ENCODE assay signal across 9 cellular contexts in the genomic region with DNA sequence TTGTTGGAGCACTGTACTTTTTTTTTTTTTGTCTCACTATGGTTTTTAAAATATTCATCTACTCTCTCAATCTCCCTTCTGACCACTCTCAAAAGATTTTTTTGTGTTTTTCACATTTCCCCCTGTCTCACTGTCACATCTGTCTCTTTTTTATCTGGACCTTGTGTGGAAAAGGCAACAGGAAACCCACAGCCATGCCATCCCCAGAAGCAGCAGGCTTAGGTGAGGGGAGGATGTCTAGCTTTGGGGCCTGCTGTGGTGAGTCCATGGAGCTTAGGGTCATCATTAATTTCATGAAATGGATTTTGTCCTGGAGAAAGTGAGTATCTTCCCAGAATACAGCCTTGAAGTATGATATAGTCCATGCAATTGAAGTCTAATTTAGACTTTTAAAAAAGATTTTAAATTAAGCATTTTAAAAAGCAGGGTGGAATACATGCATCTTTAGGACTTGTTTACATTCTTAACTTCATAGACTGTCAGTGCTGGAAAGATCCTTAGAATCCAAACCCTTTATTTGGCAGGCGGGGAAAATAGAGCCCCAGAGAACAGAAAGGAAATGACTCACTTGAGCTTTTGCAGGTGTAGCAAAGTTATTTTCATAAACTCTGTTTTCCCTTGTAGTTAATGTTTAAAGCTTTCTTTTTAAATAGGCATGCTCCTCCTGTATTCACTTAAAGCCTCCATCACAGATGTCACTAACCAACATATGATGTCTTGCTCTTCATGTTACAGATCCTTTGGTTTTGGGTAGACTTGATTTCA. TPM values are rescaled to one million over a fixed set of nuclear protein-coding genes. Genes with fewer than 3 reads are reported as not detected.
DNase-seq lines count a peak whose midpoint lies in the region; ATAC-seq and TF ChIP-seq lines count a peak whose summit lies in the region.
"Had no signal": no experiment of that assay in that cellular context is flagged by ENCODE, and none has a peak within 500 bp of the region (broad histone marks: within the 10 kb centered on the region; RNA-seq: fewer than 3 reads in every experiment).

No MANE protein-coding gene starts in this region.

- peaks cover 18% of the 10 kb centered on the region for H3K4me1 Mint-ChIP-seq in T-helper 2 cell treated with Interferon-gamma antibody and Interleukin-4, amounts not matched to agents 5 μg/mL and 100 μg/mL, for 36 hours (ENCODE audit: low read depth)

- no peaks in the 10 kb centered on the region for H3K27me3 ChIP-seq in left ventricle myocardium inferior (ENCODE audit: low read depth)

- peak overlapping the region; percentile 68 for H3K27ac ChIP-seq in left ventricle myocardium inferior (replicated peaks)

- peaks cover 58% of the 10 kb centered on the region for H3K4me1 ChIP-seq in left ventricle myocardium inferior

- DNase-seq in left ventricle myocardium inferior = no peak
- DNase-seq in Right ventricle myocardium superior = no peak
- no peak for DNase-seq in T-helper 2 cell treated with Interferon-gamma antibody and Interleukin-4, amounts not matched to agents 5 μg/mL and 100 μg/mL, for 36 hours (ENCODE audit: low spot score)
- peak; percentile 81 for DNase-seq in kidney glomerular epithelial cell (lab: John Stamatoyannopoulos, UW)
- DNase-seq in amniotic stem cell (lab: John Stamatoyannopoulos, UW) = no peak
- DNase-seq in NCI-H526 treated with DMSO at 0.1 percent for 48 hours (lab: John Stamatoyannopoulos, UW) = no peak

- intact Hi-C loops in left ventricle myocardium inferior (cut with micrococcal nuclease) (no loop called here), Right ventricle myocardium superior (cut with DNase I) (no loop called here)

- no peak overlapping the region for H3K4me3 Mint-ChIP-seq in T-helper 2 cell treated with Interferon-gamma antibody and Interleukin-4, amounts not matched to agents 5 μg/mL and 100 μg/mL, for 36 hours

- H3K4me3 ChIP-seq in left ventricle myocardium inferior = no peak overlapping the region

- peaks cover 20% of the 10 kb centered on the region for H3K36me3 ChIP-seq in left ventricle myocardium inferior

- no peak for TF ChIP-seq CTCF in left ventricle myocardium inferior (IDR thresholded peaks at IDR 0.05; ENCODE audit: borderline replicate concordance)

- no peaks in the 10 kb centered on the region for H3K36me3 Mint-ChIP-seq in T-helper 2 cell treated with Interferon-gamma antibody and Interleukin-4, amounts not matched to agents 5 μg/mL and 100 μg/mL, for 36 hours (ENCODE audit: low read depth)

- H3K9me3 ChIP-seq in left ventricle myocardium inferior (replicated peaks) = no peaks in the 10 kb centered on the region

- H3K27me3 Mint-ChIP-seq in T-helper 2 cell treated with Interferon-gamma antibody and Interleukin-4, amounts not matched to agents 5 μg/mL and 100 μg/mL, for 36 hours (ENCODE audit: low read depth) = no peaks in the 10 kb centered on the region

- no peak for ATAC-seq in Right ventricle myocardium superior (ENCODE audit: poor library complexity)
- no peak for ATAC-seq in esophagus mucosa
- ATAC-seq in HG02981 (IDR thresholded peaks at IDR 0.05; ENCODE audit: unreplicated experiment) = no peak
- ATAC-seq: activated CD4-positive, CD25-positive, alpha-beta regulatory T cell treated with anti-CD3 and anti-CD28 coated beads, Interleukin-2, amount 50 U/mL, for 24 hours had no signal

- peak overlapping the region; percentile 23 for H3K27ac Mint-ChIP-seq in T-helper 2 cell treated with Interferon-gamma antibody and Interleukin-4, amounts not matched to agents 5 μg/mL and 100 μg/mL, for 36 hours

- H3K9me3 Mint-ChIP-seq in T-helper 2 cell treated with Interferon-gamma antibody and Interleukin-4, amounts not matched to agents 5 μg/mL and 100 μg/mL, for 36 hours = no peaks in the 10 kb centered on the region

RNA-seq across cellular contexts. Expression of a gene that starts 25.1 kb away (rescaled TPM):
- total RNA-seq in left ventricle myocardium inferior = 3.8 TPM
- total RNA-seq in Right ventricle myocardium superior = 2.8 TPM
- 2.4 TPM for total RNA-seq in esophagus mucosa

RNA-seq across cellular contexts. Expression of a gene that starts 44.4 kb away (rescaled TPM):
- total RNA-seq in left ventricle myocardium inferior (49.5 TPM), Right ventricle myocardium superior (40.4 TPM), esophagus mucosa (1.5 TPM)

Comparison
In these comparisons a context has a peak if more than half of its experiments do, and no peak if none do; other contexts are left out.
1. RNA of a gene that starts 44.4 kb away (total RNA-seq): 49.5 TPM in left ventricle myocardium inferior (single experiment) and 40.4 TPM in Right ventricle myocardium superior (single experiment); 1.5 TPM in esophagus mucosa (single experiment); every median in the first group is over 10 times any median in the second.